Comparison of ENCODE assay signal across 8 cellular contexts in the genomic region with DNA sequence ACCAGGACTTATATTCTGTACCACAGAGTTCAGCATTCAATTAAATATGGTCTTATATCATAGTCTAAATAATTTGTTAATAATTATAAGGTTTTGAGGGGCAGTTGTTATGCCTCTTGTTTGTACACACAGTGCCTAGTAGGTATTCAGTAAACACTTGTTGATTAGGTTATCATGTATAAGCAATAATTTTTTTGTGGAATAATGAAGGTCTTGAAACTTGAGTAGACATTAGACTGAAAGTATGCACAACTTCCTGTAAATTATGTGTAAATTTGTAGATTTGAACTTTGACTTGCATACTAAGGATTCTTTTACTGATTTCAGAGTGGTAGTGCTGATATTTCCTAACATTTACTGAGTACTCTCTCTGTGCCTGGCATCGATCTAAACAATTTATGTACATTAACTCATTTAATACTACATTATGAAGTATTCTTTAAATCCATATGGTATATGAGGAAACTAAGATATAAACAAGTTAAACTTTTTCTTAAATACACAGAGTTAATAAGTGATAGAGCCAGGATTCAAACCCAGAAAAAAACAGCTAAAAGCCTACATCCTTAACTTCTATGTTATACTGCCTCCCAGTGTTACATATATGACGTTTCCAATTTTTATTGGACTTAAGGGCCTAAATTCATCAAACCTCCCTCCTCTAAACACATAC.
A peak's percentile ranks its signal among the peaks of the same experiment; 100 is the strongest.
DNase-seq lines count a peak whose midpoint lies in the region; ATAC-seq and TF ChIP-seq lines count a peak whose summit lies in the region.

No MANE protein-coding gene starts in this region.

- peak; percentile 19 to 27 for TF ChIP-seq CTCF in Caco-2 (IDR thresholded peaks at IDR 0.05; ENCODE audit: insufficient read depth in 1 of 2, low read depth in 1 of 2, low read length in 1 of 2, severe bottlenecking in 1 of 2, unreplicated experiment in 1 of 2)
- TF ChIP-seq CTCF in Loucy (conservative IDR thresholded peaks at IDR 0.05; ENCODE audit: low read length), result peak; percentile 67

- no peaks in the 10 kb centered on the region for H3K27me3 Mint-ChIP-seq in Caco-2 (ENCODE audit: insufficient read depth, unreplicated experiment)
- no peaks in the 10 kb centered on the region for H3K27me3 Mint-ChIP-seq in activated CD4-positive, alpha-beta memory T cell treated with anti-CD3 and anti-CD28 coated beads, Interleukin-2, amount 10 ng/mL, durations not matched to agents 7 days and 5 days

- DNase-seq in Caco-2 (no peak), amniotic epithelial cell (ENCODE audit: low read depth) (peak; percentile 60), kidney tubule cell (ENCODE audit: low spot score) (peak; percentile 41)
- DNase-seq in activated CD4-positive, alpha-beta memory T cell treated with anti-CD3 and anti-CD28 coated beads, Interleukin-2, amount 10 ng/mL, durations not matched to agents 7 days and 5 days, result no peak

- H3K4me3 ChIP-seq in Caco-2 (ENCODE audit: low read depth, low read length), result no peak overlapping the region
- H3K4me3 ChIP-seq in Loucy (ENCODE audit: low read length, poor library complexity, severe bottlenecking), result no peak overlapping the region

- intact Hi-C loops in Caco-2 (cut with micrococcal nuclease; ENCODE audit: unreplicated experiment), result loop anchor here (1.0 to 2.0 kb wide), 2 partner anchors 65 to 166 kb away; partner anchors contain the start of gene GLCE

- no peaks in the 10 kb centered on the region for H3F3A ChIP-seq in Loucy (ENCODE audit: low read depth)

- BruUV-seq in Caco-2 (replicated peaks; lab: Mats Ljungman, UMichigan), result no TSS peak

- no peak for TF ChIP-seq POLR2A in GM18505 (IDR thresholded peaks at IDR 0.05; ENCODE audit: borderline replicate concordance, extremely low read depth, insufficient read depth, insufficient read length)

- H3K36me3 Mint-ChIP-seq in Caco-2 (ENCODE audit: insufficient read depth, unreplicated experiment), result peaks cover 11% of the 10 kb centered on the region
- peaks cover 4% of the 10 kb centered on the region for H3K36me3 Mint-ChIP-seq in activated CD4-positive, alpha-beta memory T cell treated with anti-CD3 and anti-CD28 coated beads, Interleukin-2, amount 10 ng/mL, durations not matched to agents 7 days and 5 days (ENCODE audit: low read depth)

- H3K36me3 ChIP-seq in Caco-2 (ENCODE audit: control insufficient read depth, insufficient read depth, low read length) (no peaks in the 10 kb centered on the region; the same call in none of the 2 replicates), Loucy (ENCODE audit: insufficient read depth, low read length) (no peaks in the 10 kb centered on the region)

- H3K4me1 Mint-ChIP-seq in Caco-2 (ENCODE audit: low read depth, unreplicated experiment), result no peaks in the 10 kb centered on the region
- H3K4me1 Mint-ChIP-seq in activated CD4-positive, alpha-beta memory T cell treated with anti-CD3 and anti-CD28 coated beads, Interleukin-2, amount 10 ng/mL, durations not matched to agents 7 days and 5 days, result no peaks in the 10 kb centered on the region

- H3K9me3 ChIP-seq in Caco-2 (peaks cover 3% of the 10 kb centered on the region; the same call in 1 of the 2 replicates), Loucy (ENCODE audit: insufficient read depth, low read depth, low read length) (no peaks in the 10 kb centered on the region)

- H3K27me3 ChIP-seq in Caco-2 (replicated peaks; ENCODE audit: control insufficient read depth, insufficient read depth, low read length) (no peaks in the 10 kb centered on the region), Loucy (ENCODE audit: insufficient read depth, low read length, poor library complexity, severe bottlenecking) (no peaks in the 10 kb centered on the region)

- H4K20me1 ChIP-seq in Loucy (ENCODE audit: insufficient read depth, low read length, poor library complexity, severe bottlenecking), result no peaks in the 10 kb centered on the region

- H3K9ac ChIP-seq in Loucy (ENCODE audit: low read depth, low read length, poor library complexity, severe bottlenecking), result no peak overlapping the region

- no peaks in the 10 kb centered on the region for H3K79me2 ChIP-seq in Loucy (ENCODE audit: insufficient read depth, low read length)

- H2AFZ ChIP-seq in Loucy (ENCODE audit: low read length), result no peak overlapping the region

- POLR2A ChIA-PET in Caco-2 (lab: Charles Lee), result interaction anchor here (0.5 kb wide), 1 partner anchor 34 kb away, joined by 8 read pairs; no protein-coding TSS in a partner anchor
- POLR2A ChIA-PET in activated CD4-positive, alpha-beta memory T cell treated with anti-CD3 and anti-CD28 coated beads, Interleukin-2, amount 10 ng/mL, durations not matched to agents 7 days and 5 days (lab: Charles Lee), result no interaction called here

- H3K9me3 Mint-ChIP-seq in Caco-2 (ENCODE audit: unreplicated experiment), result peaks cover 9% of the 10 kb centered on the region
- H3K9me3 Mint-ChIP-seq in activated CD4-positive, alpha-beta memory T cell treated with anti-CD3 and anti-CD28 coated beads, Interleukin-2, amount 10 ng/mL, durations not matched to agents 7 days and 5 days, result peaks cover 4% of the 10 kb centered on the region

- no peak overlapping the region for H3K4me3 Mint-ChIP-seq in Caco-2 (ENCODE audit: unreplicated experiment)
- H3K4me3 Mint-ChIP-seq in activated CD4-positive, alpha-beta memory T cell treated with anti-CD3 and anti-CD28 coated beads, Interleukin-2, amount 10 ng/mL, durations not matched to agents 7 days and 5 days, result no peak overlapping the region

- H3K9me2 ChIP-seq in Loucy (replicated peaks; ENCODE audit: low read depth, low read length), result no peaks in the 10 kb centered on the region

- H3K4me1 ChIP-seq in Caco-2, result peaks cover 16% of the 10 kb centered on the region; the same call in 1 of the 2 replicates
- H3K4me1 ChIP-seq in Loucy (ENCODE audit: insufficient read depth, low read length, poor library complexity, severe bottlenecking), result no peaks in the 10 kb centered on the region

- CTCF ChIA-PET in Caco-2 (lab: Charles Lee), result interaction anchor here (1.0 to 2.5 kb wide), 4 partner anchors 63 to 169 kb away, joined by 3 to 12 read pairs (median 4); partner anchors contain the start of gene GLCE
- CTCF ChIA-PET in activated CD4-positive, alpha-beta memory T cell treated with anti-CD3 and anti-CD28 coated beads, Interleukin-2, amount 10 ng/mL, durations not matched to agents 7 days and 5 days (lab: Charles Lee), result interaction anchor here (1.1 to 1.8 kb wide), 2 partner anchors 166 to 174 kb away, joined by 4 to 9 read pairs; no protein-coding TSS in a partner anchor

- H3K27ac Mint-ChIP-seq in Caco-2 (ENCODE audit: unreplicated experiment), result no peak overlapping the region
- H3K27ac Mint-ChIP-seq in activated CD4-positive, alpha-beta memory T cell treated with anti-CD3 and anti-CD28 coated beads, Interleukin-2, amount 10 ng/mL, durations not matched to agents 7 days and 5 days, result no peak overlapping the region

- no peak overlapping the region for H3K4me2 ChIP-seq in Loucy (ENCODE audit: low read depth, low read length, poor library complexity, severe bottlenecking)

- ATAC-seq in GM18505 (IDR thresholded peaks at IDR 0.05; ENCODE audit: unreplicated experiment), result no peak
- no peak for ATAC-seq in HG03354 (IDR thresholded peaks at IDR 0.05; ENCODE audit: poor library complexity, severe bottlenecking, unreplicated experiment)
- no peak for ATAC-seq in GM21528 (IDR thresholded peaks at IDR 0.05; ENCODE audit: low FRiP score, unreplicated experiment)

Comparison
In these comparisons a context has a peak if more than half of its experiments do, and no peak if none do; other contexts are left out.
1. DNase-seq: peak in amniotic epithelial cell (single experiment) and kidney tubule cell (single experiment); none in Caco-2 (0 of 2) and activated CD4-positive, alpha-beta memory T cell treated with anti-CD3 and anti-CD28 coated beads, Interleukin-2, amount 10 ng/mL, durations not matched to agents 7 days and 5 days (single experiment).